8 cellular contexts compared by ENCODE assay signal in the genomic region with DNA sequence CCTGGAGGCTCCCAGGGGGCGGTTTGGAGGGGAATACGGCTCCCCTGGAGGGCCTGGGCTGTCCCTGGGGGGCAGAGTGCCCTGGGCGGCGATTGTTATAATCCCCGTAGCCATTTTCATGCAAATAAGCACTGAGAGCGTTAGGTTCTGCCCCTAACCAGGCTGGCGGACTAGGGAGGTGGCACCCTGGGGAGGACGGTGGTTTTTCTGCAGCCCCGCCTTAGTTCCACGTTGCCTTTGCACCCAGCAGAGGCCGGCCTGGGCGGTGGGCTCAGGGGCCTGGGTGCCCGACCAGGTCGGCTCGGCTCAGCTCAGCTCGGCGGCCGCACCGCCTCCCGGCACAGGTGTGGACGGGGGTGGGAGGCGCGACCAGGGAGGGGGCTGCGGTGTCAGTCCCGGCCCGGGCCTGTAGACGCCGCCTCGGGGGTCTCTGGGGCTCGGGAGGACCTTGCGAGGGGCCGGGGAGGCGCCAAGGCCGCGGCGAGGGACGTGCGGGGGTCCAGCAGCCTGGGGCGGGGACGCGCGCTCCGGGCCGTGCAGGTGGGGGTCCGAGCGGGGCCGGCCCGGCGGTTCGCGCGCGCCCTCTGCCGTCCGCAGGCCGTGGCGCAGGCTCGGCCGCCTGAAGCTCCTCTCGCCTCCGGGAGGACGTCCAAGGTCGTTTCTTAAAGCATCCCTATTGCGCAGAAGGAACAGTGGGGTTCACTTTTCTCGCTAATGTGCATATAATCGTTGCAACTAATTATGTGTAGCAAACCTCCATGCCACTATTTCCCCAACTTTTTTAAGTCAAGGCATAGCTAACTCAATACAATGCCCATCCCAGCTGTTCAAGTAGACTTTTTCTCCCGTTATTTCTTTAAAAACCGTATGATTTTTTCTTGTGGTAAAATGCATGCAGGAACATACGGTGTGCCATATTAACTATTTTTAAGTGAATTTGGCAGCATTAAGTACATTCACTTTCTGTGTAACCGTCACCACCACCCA. TPM values are rescaled to one million over a fixed set of nuclear protein-coding genes. Genes with fewer than 3 reads are reported as not detected.
DNase-seq lines count a peak whose midpoint lies in the region; ATAC-seq, FAIRE-seq and TF ChIP-seq lines count a peak whose summit lies in the region.

No MANE protein-coding gene starts in this region.

- DNase-seq in ELR (ENCODE audit: low read depth) = peak; percentile 51
- DNase-seq in HTR-8/SVneo (ENCODE audit: insufficient read length, low spot score) = peak; percentile 60
- DNase-seq in T-cell = peak in 28 of 34 experiments; percentile 35 to 66 (median 56)
- DNase-seq in astrocyte of the cerebellum (ENCODE audit: low read depth) = no peak
- DNase-seq in hepatocyte (ENCODE audit: low spot score) = peak; percentile 82
- DNase-seq in retina = peak; percentile 81

- H3K36me3 Mint-ChIP-seq in T-cell = peaks cover 4% of the 10 kb centered on the region

- H3K27ac Mint-ChIP-seq in T-cell = peak overlapping the region; percentile 78 to 80

- FAIRE-seq in HTR-8/SVneo (lab: Jason Lieb, UNC) = no peak

- H3K27ac ChIP-seq in hepatocyte = peak overlapping the region; percentile 85

- peak overlapping the region; percentile 98 for H3K4me2 ChIP-seq in hepatocyte

- ATAC-seq in T-cell (replicated peaks in 1 of 4) (peak; percentile 42 to 57 (median 54)), HG02678 (IDR thresholded peaks at IDR 0.05; ENCODE audit: unreplicated experiment) (no peak), GM21619 (IDR thresholded peaks at IDR 0.05; ENCODE audit: unreplicated experiment) (no peak)

- H3K27me3 Mint-ChIP-seq in T-cell = peaks cover 0 to 1% of the 10 kb centered on the region in 2 donors

- in situ Hi-C loops in astrocyte of the cerebellum (cut with HindIII; ENCODE audit: low sequenced_read_pairs) = no loop called here

- H3K4me3 ChIP-seq in astrocyte of the cerebellum (ENCODE audit: low read depth, low read length) (no peak overlapping the region), hepatocyte (peak overlapping the region; percentile 61)

- peaks cover 12% of the 10 kb centered on the region for H4K20me1 ChIP-seq in hepatocyte (ENCODE audit: insufficient read depth, poor library complexity, severe bottlenecking)

- no peaks in the 10 kb centered on the region for H3K36me3 ChIP-seq in hepatocyte (replicated peaks; ENCODE audit: insufficient read depth, low read depth)

- CTCF ChIA-PET in T-cell (lab: Charles Lee) = interaction anchor here (0.5 to 2.7 kb wide), 14 partner anchors 9 to 960 kb away, joined by 3 to 43 read pairs (median 4); no protein-coding TSS in a partner anchor

- H3K27me3 ChIP-seq in hepatocyte = peaks cover 20% of the 10 kb centered on the region

- H3K9me3 Mint-ChIP-seq in T-cell = peaks cover 0 to 7% (median 4%) of the 10 kb centered on the region in 3 donors

- WGBS in hepatocyte (ENCODE audit: low lambda C conversion rate, missing lambda C conversion rate) = 6% methylated on average over 39 of the region's 70 CpGs

- peak overlapping the region; percentile 45 for H2AFZ ChIP-seq in hepatocyte

- H3K9me3 ChIP-seq in hepatocyte (ENCODE audit: low read depth) = no peaks in the 10 kb centered on the region

- H3K4me1 ChIP-seq in hepatocyte (ENCODE audit: insufficient read depth) = peaks cover 14% of the 10 kb centered on the region

- H3K4me1 Mint-ChIP-seq in T-cell = peaks cover 17 to 22% (median 22%) of the 10 kb centered on the region in 3 donors

- peak; percentile 70 for TF ChIP-seq CTCF in astrocyte of the cerebellum (IDR thresholded peaks at IDR 0.05; ENCODE audit: low read depth, low read length, missing control alignments)
- peak; percentile 62 for TF ChIP-seq CTCF in hepatocyte (IDR thresholded peaks at IDR 0.05; ENCODE audit: poor library complexity)

- H3K79me2 ChIP-seq in hepatocyte = peaks cover 16% of the 10 kb centered on the region

- H3K4me3 Mint-ChIP-seq in T-cell = peak overlapping the region; percentile 73 to 84 (median 79)

- no peaks in the 10 kb centered on the region for H3K9me2 ChIP-seq in hepatocyte (replicated peaks; ENCODE audit: insufficient read depth)

- POLR2A ChIA-PET in T-cell (lab: Charles Lee) = interaction anchor here (0.5 to 0.6 kb wide), 3 partner anchors 11 to 29 kb away, joined by 3 to 6 read pairs (median 3); no protein-coding TSS in a partner anchor

RNA-seq across cellular contexts. Expression of gene DUSP8, which starts 2.5 kb away (rescaled TPM):
- 10 to 100 TPM in 2 of 5 donors, 1 to 10 TPM in 3; 5.2 to 64.3 (median 8.7) TPM for total RNA-seq in T-cell
- total RNA-seq in hepatocyte = 7.9 and 8.0 TPM in 2 replicates
- polyA plus RNA-seq in hepatocyte = 13.0 and 17.7 TPM in 2 replicates

RNA-seq across cellular contexts. Expression of gene KRTAP5-1, which starts 10.5 kb away (rescaled TPM):
- total RNA-seq in T-cell (not detected), hepatocyte (not detected in 2 replicates)
- polyA plus RNA-seq in hepatocyte = 0.28 TPM in 1 of 2 replicates, not detected in the other

RNA-seq across cellular contexts. Expression of gene KRTAP5-2, which starts 23.5 kb away (rescaled TPM):
- total RNA-seq in T-cell (not detected), hepatocyte (not detected in 2 replicates)
- not detected in 2 replicates for polyA plus RNA-seq in hepatocyte

RNA-seq across cellular contexts. Expression of gene KRTAP5-3, which starts 33.7 kb away (rescaled TPM):
- not detected for total RNA-seq in T-cell
- not detected in 2 replicates for total RNA-seq in hepatocyte
- not detected in 2 replicates for polyA plus RNA-seq in hepatocyte

RNA-seq across cellular contexts. Expression of gene KRTAP5-4, which starts 47.4 kb away (rescaled TPM):
- total RNA-seq in T-cell (not detected), hepatocyte (not detected in 2 replicates)
- not detected in 2 replicates for polyA plus RNA-seq in hepatocyte

Comparison
In these comparisons a context has a peak if more than half of its experiments do, and no peak if none do; other contexts are left out.
1. ATAC-seq: peak in T-cell (4 of 4); none in HG02678 (single experiment) and GM21619 (single experiment).